12 cellular contexts compared by ENCODE assay signal in genomic region chr11:129854229-129854805, GRCh38. TPM values are rescaled to one million over a fixed set of nuclear protein-coding genes. Genes with fewer than 3 reads are reported as not detected.
DNase-seq lines count a peak whose midpoint lies in the region; ATAC-seq and TF ChIP-seq lines count a peak whose summit lies in the region.
"Had no signal": no experiment of that assay in that cellular context is flagged by ENCODE, and none has a peak within 500 bp of the region (broad histone marks: within the 10 kb centered on the region; RNA-seq: fewer than 3 reads in every experiment).

No MANE protein-coding gene starts in this region.

- no peaks in the 10 kb centered on the region for H3K27me3 Mint-ChIP-seq in activated naive CD4-positive, alpha-beta T cell treated with anti-CD3 and anti-CD28 coated beads, Interleukin-2, amount 10 ng/mL, durations not matched to agents 7 days and 5 days

- peaks cover 64% of the 10 kb centered on the region for H3K36me3 Mint-ChIP-seq in activated naive CD4-positive, alpha-beta T cell treated with anti-CD3 and anti-CD28 coated beads, Interleukin-2, amount 10 ng/mL, durations not matched to agents 7 days and 5 days

- 91 to 94% methylated on average over 7 of the region's 7 CpGs for WGBS in aorta, 2 donors

- no peaks in the 10 kb centered on the region for H3K9me3 ChIP-seq in upper lobe of right lung
- H3K9me3 ChIP-seq in aorta (ENCODE audit: control insufficient read depth, low read length) = no peaks in the 10 kb centered on the region
- H3K9me3 ChIP-seq: BLaER1, uterus had no signal

- POLR2A ChIA-PET in RWPE1 (lab: Yijun Ruan, JAX; ENCODE audit: low non-redundant PET) = no interaction called here

- H3K36me3 ChIP-seq in upper lobe of right lung = no peaks in the 10 kb centered on the region
- no peaks in the 10 kb centered on the region for H3K36me3 ChIP-seq in aorta (ENCODE audit: control insufficient read depth in 1 of 2, insufficient read depth in 2 of 2, low read length in 1 of 2)
- H3K36me3 ChIP-seq: uterus had no signal

- TF ChIP-seq CTCF in RWPE1 (conservative IDR thresholded peaks at IDR 0.05; ENCODE audit: low read depth) = no peak
- no peak for TF ChIP-seq CTCF in upper lobe of right lung (IDR thresholded peaks at IDR 0.05)

- H3K4me3 ChIP-seq in upper lobe of right lung (no peak overlapping the region), aorta (ENCODE audit: low read length in 2 of 2) (no peak overlapping the region)
- H3K4me3 ChIP-seq: BLaER1, uterus had no signal

- H3K27me3 ChIP-seq in upper lobe of right lung = no peaks in the 10 kb centered on the region
- H3K27me3 ChIP-seq in aorta (ENCODE audit: control insufficient read depth in 1 of 2, insufficient read depth in 2 of 2, low read length in 1 of 2) = no peaks in the 10 kb centered on the region
- H3K27me3 ChIP-seq: BLaER1, uterus had no signal

- peaks cover 71% of the 10 kb centered on the region for H3K4me1 Mint-ChIP-seq in activated naive CD4-positive, alpha-beta T cell treated with anti-CD3 and anti-CD28 coated beads, Interleukin-2, amount 10 ng/mL, durations not matched to agents 7 days and 5 days
- H3K4me1 Mint-ChIP-seq: nephron had no signal

- ATAC-seq in esophagus mucosa (peak; percentile 78), upper lobe of right lung (peak; percentile 7), GM19463 (IDR thresholded peaks at IDR 0.05; ENCODE audit: unreplicated experiment) (no peak), aorta (ENCODE audit: low FRiP score) (no peak)

- H3K27ac Mint-ChIP-seq in activated naive CD4-positive, alpha-beta T cell treated with anti-CD3 and anti-CD28 coated beads, Interleukin-2, amount 10 ng/mL, durations not matched to agents 7 days and 5 days = peak overlapping the region; percentile 100

- no peaks in the 10 kb centered on the region for H3K9me3 Mint-ChIP-seq in activated naive CD4-positive, alpha-beta T cell treated with anti-CD3 and anti-CD28 coated beads, Interleukin-2, amount 10 ng/mL, durations not matched to agents 7 days and 5 days
- H3K9me3 Mint-ChIP-seq: nephron had no signal

- H3K27ac ChIP-seq in RWPE1 (peak overlapping the region; percentile 85), upper lobe of right lung (peak overlapping the region; percentile 56), aorta (ENCODE audit: low read depth in 1 of 2, low read length in 2 of 2) (no peak overlapping the region)
- H3K27ac ChIP-seq: BLaER1, uterus had no signal

- intact Hi-C loops in upper lobe of right lung (cut with DNase I) (no loop called here), aorta (cut with DNase I) (no loop called here)

- DNase-seq in activated naive CD4-positive, alpha-beta T cell treated with anti-CD3 and anti-CD28 coated beads, Interleukin-2, amount 10 ng/mL, durations not matched to agents 7 days and 5 days = no peak
- no peak for DNase-seq in activated naive CD4-positive, alpha-beta T cell treated with anti-CD3 and anti-CD28 coated beads, Interleukin-2, amount 50 U/mL, for 16 hours
- DNase-seq in RWPE1 (ENCODE audit: low spot score) = no peak
- DNase-seq in upper lobe of right lung = no peak
- no peak for DNase-seq in aorta
- no peak for DNase-seq in NCI-H2196 treated with DMSO at 0.1 percent for 48 hours (lab: John Stamatoyannopoulos, UW; ENCODE audit: unreplicated experiment)

- H3K4me3 Mint-ChIP-seq in activated naive CD4-positive, alpha-beta T cell treated with anti-CD3 and anti-CD28 coated beads, Interleukin-2, amount 10 ng/mL, durations not matched to agents 7 days and 5 days = peak overlapping the region; percentile 66
- H3K4me3 Mint-ChIP-seq: nephron had no signal

- peaks cover 13% of the 10 kb centered on the region for H3K4me1 ChIP-seq in upper lobe of right lung
- no peaks in the 10 kb centered on the region for H3K4me1 ChIP-seq in aorta (ENCODE audit: control insufficient read depth in 1 of 2, insufficient read depth in 2 of 2, low read length in 2 of 2)
- H3K4me1 ChIP-seq: BLaER1, uterus had no signal

- CTCF ChIA-PET in activated naive CD4-positive, alpha-beta T cell treated with anti-CD3 and anti-CD28 coated beads, Interleukin-2, amount 10 ng/mL, durations not matched to agents 7 days and 5 days (lab: Charles Lee) = interaction anchor here (1.0 to 1.1 kb wide), 2 partner anchors 28 to 40 kb away, joined by 3 read pairs; no protein-coding TSS in a partner anchor
- CTCF ChIA-PET in RWPE1 (lab: Yijun Ruan, JAX) = no interaction called here

RNA-seq across cellular contexts. Expression of gene TMEM45B, which starts 38.7 kb away (rescaled TPM):
- total RNA-seq in esophagus mucosa (106 TPM), upper lobe of right lung (16.4 TPM), aorta (under 1 TPM; 0.19 to 0.72 TPM)
- 10 to 100 TPM in 1 of 2 donors, not detected in 1; 10.0 TPM for polyA plus RNA-seq in aorta
- total RNA-seq: HT1080 had no signal

RNA-seq across cellular contexts. Expression of gene NFRKB, which starts 41.1 kb away (rescaled TPM):
- 14.3 TPM for total RNA-seq in esophagus mucosa
- 22.3 TPM for total RNA-seq in upper lobe of right lung
- 10 to 100 TPM; 19.2 to 30.9 TPM for total RNA-seq in aorta
- 10 to 100 TPM; 11.4 to 17.9 TPM for polyA plus RNA-seq in aorta

Comparison
In these comparisons a context has a peak if more than half of its experiments do, and no peak if none do; other contexts are left out.
1. H3K27ac ChIP-seq: peak in RWPE1 (single experiment) and upper lobe of right lung (single experiment); none in aorta (0 of 2).
2. ATAC-seq: peak in esophagus mucosa (single experiment) and upper lobe of right lung (single experiment); none in GM19463 (single experiment) and aorta (single experiment).
3. RNA of gene TMEM45B, which starts 38.7 kb away (total RNA-seq): 106 TPM in esophagus mucosa (single experiment) and 16.4 TPM in upper lobe of right lung (single experiment); 0.19 to 0.72 TPM in aorta; every median in the first group is over 10 times any median in the second.